Comparison of ENCODE assay signal across 19 cellular contexts in the genomic region with DNA sequence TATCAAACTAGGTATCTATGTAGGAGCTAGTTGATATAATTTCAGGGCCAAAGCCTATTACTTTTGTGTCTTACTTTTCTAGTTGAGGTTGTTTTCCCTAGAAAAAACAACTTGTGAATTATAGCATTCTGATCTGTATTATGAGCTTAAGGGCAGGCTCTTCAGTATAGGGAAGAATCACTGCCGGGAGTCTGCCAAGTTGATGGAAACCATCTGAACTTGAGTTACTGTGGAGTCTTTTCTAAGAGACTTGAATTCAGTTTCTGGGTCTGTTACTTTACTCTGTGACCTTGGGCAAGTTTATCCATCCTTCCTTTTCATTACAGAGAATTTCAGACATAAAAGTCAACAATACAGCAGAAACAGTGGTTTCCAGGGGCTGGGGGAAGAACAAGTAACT. TPM values are rescaled to one million over a fixed set of nuclear protein-coding genes. Genes with fewer than 3 reads are reported as not detected.
A peak's percentile ranks its signal among the peaks of the same experiment; 100 is the strongest.
DNase-seq lines count a peak whose midpoint lies in the region; ATAC-seq and TF ChIP-seq lines count a peak whose summit lies in the region.
"Had no signal": no experiment of that assay in that cellular context is flagged by ENCODE, and none has a peak within 500 bp of the region (broad histone marks: within the 10 kb centered on the region; RNA-seq: fewer than 3 reads in every experiment).

No MANE protein-coding gene starts in this region.

- no peak overlapping the region for H3K4me2 ChIP-seq in fibroblast of lung (ENCODE audit: extremely low read depth, insufficient read depth, low read length)
- H3K4me2 ChIP-seq: A549 had no signal

- H3K4me1 ChIP-seq in CD8-positive, alpha-beta T cell (ENCODE audit: insufficient read depth, low read length): peaks cover 36% of the 10 kb centered on the region
- peaks cover 7% of the 10 kb centered on the region for H3K4me1 ChIP-seq in fibroblast of lung (ENCODE audit: control insufficient read depth, extremely low read depth, insufficient read depth, low read length)
- H3K4me1 ChIP-seq: A549, pancreas had no signal

- TF ChIP-seq CTCF in CD8-positive, alpha-beta T cell (IDR thresholded peaks at IDR 0.05): no peak
- TF ChIP-seq CTCF in fibroblast of lung (conservative IDR thresholded peaks at IDR 0.05 in 1 of 2, IDR thresholded peaks at IDR 0.05 in 1 of 2; ENCODE audit: low read depth in 1 of 2, low read length in 2 of 2): no peak
- no peak for TF ChIP-seq CTCF in nephron (IDR thresholded peaks at IDR 0.05; ENCODE audit: unreplicated experiment in 3 of 3)

- no peak overlapping the region for H3K4me3 ChIP-seq in CD8-positive, alpha-beta T cell (ENCODE audit: low read depth, low read length)
- no peak overlapping the region for H3K4me3 ChIP-seq in fibroblast of lung (replicated peaks in 1 of 4; ENCODE audit: control extremely low read depth in 1 of 4, insufficient read depth in 1 of 4, low read depth in 3 of 4, low read length in 4 of 4)
- H3K4me3 ChIP-seq: A549, HAP-1, pancreas had no signal

- H2AFZ ChIP-seq in fibroblast of lung (ENCODE audit: low read length): no peak overlapping the region

- H3K9me3 Mint-ChIP-seq in activated T-cell treated with anti-CD3 and anti-CD28 coated beads, Interleukin-2, amount 50 U/mL, for 24 hours: no peaks in the 10 kb centered on the region
- H3K9me3 Mint-ChIP-seq in CD8-positive, alpha-beta T cell: no peaks in the 10 kb centered on the region
- H3K9me3 Mint-ChIP-seq in nephron: no peaks in the 10 kb centered on the region

- no peak for ATAC-seq in CD8-positive, alpha-beta T cell
- no peak for ATAC-seq in HG02763 (IDR thresholded peaks at IDR 0.05; ENCODE audit: unreplicated experiment)
- ATAC-seq: A549 had no signal

- POLR2A ChIA-PET in CD8-positive, alpha-beta T cell (lab: Charles Lee): interaction anchor here (2.4 kb wide), 1 partner anchor 8 kb away, joined by 8 read pairs; no protein-coding TSS in a partner anchor

- H3K4me1 Mint-ChIP-seq in activated T-cell treated with anti-CD3 and anti-CD28 coated beads, Interleukin-2, amount 50 U/mL, for 24 hours (ENCODE audit: low read depth): peaks cover 54% of the 10 kb centered on the region
- peaks cover 38% of the 10 kb centered on the region for H3K4me1 Mint-ChIP-seq in CD8-positive, alpha-beta T cell (ENCODE audit: low read depth)
- peaks cover 23% of the 10 kb centered on the region for H3K4me1 Mint-ChIP-seq in nephron

- no peak for DNase-seq in activated T-cell treated with anti-CD3 and anti-CD28 coated beads, Interleukin-2, amount 50 U/mL, for 24 hours
- DNase-seq in activated T-cell treated with anti-CD3 and anti-CD28 coated beads for 4 hours: no peak
- DNase-seq in CD8-positive, alpha-beta T cell: no peak
- peak in 1 of 2 donors; percentile 54 for DNase-seq in fibroblast of lung (ENCODE audit: low read depth in 2 of 2)
- DNase-seq in NCI-H524 (lab: John Stamatoyannopoulos, UW): no peak
- no peak for DNase-seq in mucosa of gallbladder (ENCODE audit: low spot score)
- DNase-seq: activated CD4-positive, alpha-beta T cell treated with anti-CD3 and anti-CD28 coated beads, Interleukin-2, amount 50 U/mL, for 4 hours; caudate nucleus; DMS53; NCI-H1436 treated with DMSO at 0.1 percent for 48 hours; NCI-H2171; NCI-H748 treated with DMSO at 0.1 percent for 48 hours; pancreas; SHP77 had no signal

- H3K4me3 Mint-ChIP-seq in activated T-cell treated with anti-CD3 and anti-CD28 coated beads, Interleukin-2, amount 50 U/mL, for 24 hours: no peak overlapping the region
- no peak overlapping the region for H3K4me3 Mint-ChIP-seq in CD8-positive, alpha-beta T cell
- peak overlapping the region in 1 of 3 experiments; percentile 34 for H3K4me3 Mint-ChIP-seq in nephron

- peaks cover 8% of the 10 kb centered on the region for H3K36me3 ChIP-seq in CD8-positive, alpha-beta T cell (ENCODE audit: insufficient read depth, low read length)
- H3K36me3 ChIP-seq in fibroblast of lung (ENCODE audit: control insufficient read depth, insufficient read depth, low read length): peaks cover 5% of the 10 kb centered on the region

- H3K36me3 Mint-ChIP-seq in activated T-cell treated with anti-CD3 and anti-CD28 coated beads, Interleukin-2, amount 50 U/mL, for 24 hours (ENCODE audit: low read depth): peaks cover 79% of the 10 kb centered on the region
- H3K36me3 Mint-ChIP-seq in CD8-positive, alpha-beta T cell: peaks cover 37% of the 10 kb centered on the region
- H3K36me3 Mint-ChIP-seq in nephron (ENCODE audit: low read depth): peaks cover 42% of the 10 kb centered on the region

- no peaks in the 10 kb centered on the region for H3K9me3 ChIP-seq in CD8-positive, alpha-beta T cell (ENCODE audit: low read length)
- no peaks in the 10 kb centered on the region for H3K9me3 ChIP-seq in fibroblast of lung (ENCODE audit: control insufficient read depth, insufficient read depth, low read depth, low read length)
- H3K9me3 ChIP-seq: A549, HAP-1, pancreas had no signal

- H4K20me1 ChIP-seq in fibroblast of lung (ENCODE audit: control insufficient read depth, extremely low read depth, insufficient read depth, low read length): no peaks in the 10 kb centered on the region

- no peaks in the 10 kb centered on the region for H3K27me3 Mint-ChIP-seq in activated T-cell treated with anti-CD3 and anti-CD28 coated beads, Interleukin-2, amount 50 U/mL, for 24 hours
- H3K27me3 Mint-ChIP-seq in CD8-positive, alpha-beta T cell (ENCODE audit: low read depth): no peaks in the 10 kb centered on the region
- no peaks in the 10 kb centered on the region for H3K27me3 Mint-ChIP-seq in nephron (ENCODE audit: low read depth)

- no peaks in the 10 kb centered on the region for H3K27me3 ChIP-seq in CD8-positive, alpha-beta T cell (ENCODE audit: insufficient read depth, low read length)
- H3K27me3 ChIP-seq in fibroblast of lung (ENCODE audit: control insufficient read depth, insufficient read depth, low read length): no peaks in the 10 kb centered on the region
- H3K27me3 ChIP-seq: pancreas had no signal

- intact Hi-C loops in CD8-positive, alpha-beta T cell (cut with DNase I, micrococcal nuclease): loop anchor here (10.0 kb wide), 2 partner anchors 985 to 1305 kb away; a partner anchor contains a TSS

- H3K27ac Mint-ChIP-seq in activated T-cell treated with anti-CD3 and anti-CD28 coated beads, Interleukin-2, amount 50 U/mL, for 24 hours: peak overlapping the region; percentile 65
- H3K27ac Mint-ChIP-seq in CD8-positive, alpha-beta T cell: peak overlapping the region; percentile 46
- H3K27ac Mint-ChIP-seq in nephron: peak overlapping the region; percentile 94 to 98 (median 96)

- CTCF ChIA-PET in CD8-positive, alpha-beta T cell (lab: Charles Lee): interaction anchor here (1.7 to 2.3 kb wide), 3 partner anchors 9 to 15 kb away, joined by 5 to 9 read pairs (median 6); no protein-coding TSS in a partner anchor

- H3K9ac ChIP-seq in fibroblast of lung (ENCODE audit: insufficient read depth, low read length): no peak overlapping the region

- peaks cover 25% of the 10 kb centered on the region for H3K79me2 ChIP-seq in fibroblast of lung (ENCODE audit: control insufficient read depth, insufficient read depth, low read length)

- H3K27ac ChIP-seq in CD8-positive, alpha-beta T cell (ENCODE audit: low read depth, low read length): no peak overlapping the region
- peak overlapping the region; percentile 13 for H3K27ac ChIP-seq in fibroblast of lung (ENCODE audit: insufficient read depth, low read length)
- H3K27ac ChIP-seq: A549, C4-2B, pancreas had no signal

RNA-seq across cellular contexts. Expression of a gene that starts 2.1 kb away (rescaled TPM):
- 10 to 100 TPM; 23.5 to 26.0 TPM for total RNA-seq in CD8-positive, alpha-beta T cell
- 14.9 and 17.7 TPM in 2 replicates for total RNA-seq in fibroblast of lung
- 63.7 and 65.8 TPM in 2 replicates for polyA plus RNA-seq in fibroblast of lung
- polyA plus RNA-seq in fibroblast of lung (2012): 39.0 and 48.2 TPM in 2 replicates
- 84.7 and 110 TPM in 2 replicates for polyA minus RNA-seq in fibroblast of lung (ENCODE audit: low replicate concordance)
- 2.0 TPM for total RNA-seq in mucosa of gallbladder

RNA-seq across cellular contexts. Expression of a gene that starts 17.5 kb away (rescaled TPM):
- 10 to 100 TPM; 20.7 to 26.0 TPM for total RNA-seq in CD8-positive, alpha-beta T cell
- 28.8 and 31.2 TPM in 2 replicates for total RNA-seq in fibroblast of lung
- polyA plus RNA-seq in fibroblast of lung: 55.2 and 68.6 TPM in 2 replicates
- 34.5 and 46.9 TPM in 2 replicates for polyA plus RNA-seq in fibroblast of lung (2012)
- 133 and 137 TPM in 2 replicates for polyA minus RNA-seq in fibroblast of lung (ENCODE audit: low replicate concordance)
- 24.1 TPM for total RNA-seq in mucosa of gallbladder

RNA-seq across cellular contexts. Expression of a gene that starts 17.9 kb away (rescaled TPM):
- total RNA-seq in CD8-positive, alpha-beta T cell: under 1 TPM; 0.22 to 0.81 TPM
- 4.9 and 27.7 TPM in 2 replicates for total RNA-seq in fibroblast of lung
- 32.7 and 89.3 TPM in 2 replicates for polyA plus RNA-seq in fibroblast of lung
- polyA plus RNA-seq in fibroblast of lung (2012): 20.4 and 60.3 TPM in 2 replicates
- 5.4 and 24.1 TPM in 2 replicates for polyA minus RNA-seq in fibroblast of lung (ENCODE audit: low replicate concordance)
- total RNA-seq in mucosa of gallbladder: 4.6 TPM

RNA-seq across cellular contexts. Expression of a gene that starts 51.2 kb away (rescaled TPM):
- total RNA-seq in CD8-positive, alpha-beta T cell: 10 to 100 TPM; 10.8 to 12.1 TPM
- 71.9 and 120 TPM in 2 replicates for total RNA-seq in fibroblast of lung
- 63.6 and 90.6 TPM in 2 replicates for polyA plus RNA-seq in fibroblast of lung
- polyA plus RNA-seq in fibroblast of lung (2012): 49.4 and 60.5 TPM in 2 replicates
- 19.7 and 20.2 TPM in 2 replicates for polyA minus RNA-seq in fibroblast of lung (ENCODE audit: low replicate concordance)
- 72.9 TPM for total RNA-seq in mucosa of gallbladder

RNA-seq across cellular contexts. Expression of a gene that starts 58.5 kb away (rescaled TPM):
- total RNA-seq in CD8-positive, alpha-beta T cell: 10 to 100 TPM; 56.5 to 57.6 TPM
- total RNA-seq in fibroblast of lung (86.3 and 100 TPM in 2 replicates), mucosa of gallbladder (79.2 TPM)
- 107 and 117 TPM in 2 replicates for polyA plus RNA-seq in fibroblast of lung
- 118 and 145 TPM in 2 replicates for polyA plus RNA-seq in fibroblast of lung (2012)
- polyA minus RNA-seq in fibroblast of lung (ENCODE audit: low replicate concordance): 50.0 and 80.3 TPM in 2 replicates

Comparison
In these comparisons a context has a peak if more than half of its experiments do, and no peak if none do; other contexts are left out.
1. H3K27ac Mint-ChIP-seq: peak in every context shown above with its lines; median percentile 96 in nephron; 65 in activated T-cell treated with anti-CD3 and anti-CD28 coated beads, Interleukin-2, amount 50 U/mL, for 24 hours; 46 in CD8-positive, alpha-beta T cell.